Comparison of ENCODE assay signal across 21 cellular contexts in genomic region chr11:20712912-20713311, GRCh38. TPM values are rescaled to one million over a fixed set of nuclear protein-coding genes. Genes with fewer than 3 reads are reported as not detected.
DNase-seq lines count a peak whose midpoint lies in the region; FAIRE-seq and TF ChIP-seq lines count a peak whose summit lies in the region.
"Had no signal": no experiment of that assay in that cellular context is flagged by ENCODE, and none has a peak within 500 bp of the region (broad histone marks: within the 10 kb centered on the region; RNA-seq: fewer than 3 reads in every experiment).

No MANE protein-coding gene starts in this region.

- intact Hi-C loops in vagina (cut with DNase I) = no loop called here

- 82% methylated on average over 3 of the region's 3 CpGs; no CpG with 5 or more reads in 1 of the 2 experiments for WGBS in H1 (ENCODE audit: extremely low coverage in 1 of 2, insufficient coverage in 1 of 2, insufficient read length in 1 of 2, insufficient replicate concordance in 2 of 2, low coverage in 1 of 2, low lambda C conversion rate in 2 of 2, missing lambda C conversion rate in 1 of 2), 2 experiments

- H4K20me1 ChIP-seq in OCI-LY1 (ENCODE audit: insufficient read depth, low read length) (no peaks in the 10 kb centered on the region), H1 (replicated peaks in 1 of 2; ENCODE audit: control insufficient read depth in 1 of 2, insufficient read depth in 2 of 2, low read length in 2 of 2) (no peaks in the 10 kb centered on the region), MM.1S (ENCODE audit: insufficient read depth, low read length) (no peaks in the 10 kb centered on the region)

- H3K36me3 ChIP-seq in OCI-LY1 (ENCODE audit: insufficient read depth, low read length) = no peaks in the 10 kb centered on the region
- no peaks in the 10 kb centered on the region for H3K36me3 ChIP-seq in H1 (ENCODE audit: control insufficient read depth in 2 of 4, insufficient read depth in 4 of 4, low read length in 3 of 4)
- H3K36me3 ChIP-seq in MM.1S (replicated peaks; ENCODE audit: insufficient read depth, low read length) = no peaks in the 10 kb centered on the region
- H3K36me3 ChIP-seq in vagina = no peaks in the 10 kb centered on the region
- H3K36me3 ChIP-seq: HAP-1 had no signal

- H3F3A ChIP-seq in OCI-LY1 (ENCODE audit: insufficient read depth, low read length) = no peaks in the 10 kb centered on the region
- H3F3A ChIP-seq in MM.1S (ENCODE audit: insufficient read depth, low read length) = no peaks in the 10 kb centered on the region

- no peak overlapping the region for H2BK12ac ChIP-seq in H1 (ENCODE audit: low read depth, low read length)

- no peak overlapping the region for H3K9ac ChIP-seq in OCI-LY1 (ENCODE audit: low read length)
- H3K9ac ChIP-seq in H1 (replicated peaks in 1 of 4; ENCODE audit: extremely low read depth in 1 of 4, low read depth in 3 of 4, low read length in 3 of 4) = no peak overlapping the region
- no peak overlapping the region for H3K9ac ChIP-seq in MM.1S (ENCODE audit: low read length)
- H3K9ac ChIP-seq: GM23248 had no signal

- no peak overlapping the region for H3K23ac ChIP-seq in H1 (ENCODE audit: insufficient read length)

- H4K91ac ChIP-seq in H1 (replicated peaks; ENCODE audit: insufficient read length, low read length) = no peak overlapping the region

- H3K4me2 ChIP-seq in OCI-LY1 (ENCODE audit: low read length) (no peak overlapping the region), H1 (ENCODE audit: insufficient read depth in 1 of 2, low read depth in 2 of 2, low read length in 2 of 2) (no peak overlapping the region), MM.1S (ENCODE audit: low read depth, low read length) (no peak overlapping the region)
- H3K4me2 ChIP-seq: A549 had no signal

- H2BK15ac ChIP-seq in H1 (ENCODE audit: low read length) = no peak overlapping the region

- no peak overlapping the region for H3K56ac ChIP-seq in H1 (replicated peaks; ENCODE audit: insufficient read length, low read depth, low read length)

- DNase-seq in ELF-1 (ENCODE audit: low read depth, low spot score) = peak; percentile 4
- DNase-seq in H1 (ENCODE audit: low read depth in 1 of 2, low spot score in 2 of 2) = no peak
- no peak for DNase-seq in MM.1S
- no peak for DNase-seq in GM10248 (ENCODE audit: extremely low spot score)
- DNase-seq in vagina (ENCODE audit: extremely low spot score in 2 of 2) = no peak
- DNase-seq: CD8-positive, alpha-beta T cell; COR-L47; DMS153; DMS79 treated with DMSO at 0.1 percent for 48 hours; GF-D8; GM23248 had no signal

- H2AFZ ChIP-seq in OCI-LY1 (ENCODE audit: low read length) = no peak overlapping the region
- H2AFZ ChIP-seq in H1 (ENCODE audit: low read length) = no peak overlapping the region
- no peak overlapping the region for H2AFZ ChIP-seq in MM.1S (ENCODE audit: low read length)
- H2AFZ ChIP-seq: GM23248 had no signal

- no peak for FAIRE-seq in H1 (lab: Jason Lieb, UNC)
- FAIRE-seq: A549, D721Med, GM18507, K562 had no signal

- TF ChIP-seq EP300 in H1 (IDR thresholded peaks at IDR 0.05; ENCODE audit: borderline replicate concordance in 1 of 2, low read depth in 2 of 2, low read length in 2 of 2) = no peak

- H3K23me2 ChIP-seq in H1 (ENCODE audit: low read depth, low read length) = no peaks in the 10 kb centered on the region

- H3K9me2 ChIP-seq in OCI-LY1 (ENCODE audit: low read depth, low read length) (no peaks in the 10 kb centered on the region), MM.1S (replicated peaks; ENCODE audit: insufficient read depth, low read length) (no peaks in the 10 kb centered on the region)

- no peaks in the 10 kb centered on the region for H3K79me2 ChIP-seq in OCI-LY1 (ENCODE audit: insufficient read depth, low read length)
- H3K79me2 ChIP-seq in H1 (ENCODE audit: control insufficient read depth in 1 of 2, insufficient read depth in 2 of 2, low read length in 2 of 2) = no peaks in the 10 kb centered on the region
- no peaks in the 10 kb centered on the region for H3K79me2 ChIP-seq in MM.1S (ENCODE audit: low read length)

- no peak overlapping the region for H4K8ac ChIP-seq in H1 (ENCODE audit: extremely low read depth, insufficient read depth, low read length)

- H3K79me1 ChIP-seq in H1 (ENCODE audit: low read depth, low read length) = no peaks in the 10 kb centered on the region

- TF ChIP-seq CTCF in 22Rv1 (IDR thresholded peaks at IDR 0.05) = 0 out of 2 replicates have a peak, but pooled peaks have one; percentile 7
- TF ChIP-seq CTCF in OCI-LY1 (IDR thresholded peaks at IDR 0.05; ENCODE audit: low read length) = peak; percentile 25; the same call in 1 of the 2 replicates
- peak; percentile 13 to 47 (median 38) for TF ChIP-seq CTCF in H1 (IDR thresholded peaks at IDR 0.05; ENCODE audit: control extremely low read depth in 1 of 3, insufficient read depth in 1 of 3, low read depth in 1 of 3, low read length in 3 of 3)
- no peak for TF ChIP-seq CTCF in MM.1S (IDR thresholded peaks at IDR 0.05; ENCODE audit: low read length)
- TF ChIP-seq CTCF in GM10248 (IDR thresholded peaks at IDR 0.05; ENCODE audit: control extremely low read depth, extremely low read depth, low read depth, missing control alignments) = no peak
- TF ChIP-seq CTCF in vagina (IDR thresholded peaks at IDR 0.05) = no peak

- H4K5ac ChIP-seq in H1 (ENCODE audit: insufficient read length, low read depth, low read length) = no peak overlapping the region

- no peak overlapping the region for H3K4ac ChIP-seq in H1 (replicated peaks; ENCODE audit: insufficient read length, low read depth, low read length)

- peak in 1 of 2 experiments; percentile 41; a peak in 1 of 4 replicates for TF ChIP-seq RAD21 in H1 (IDR thresholded peaks at IDR 0.05 in 1 of 2, conservative IDR thresholded peaks at IDR 0.05 in 1 of 2; ENCODE audit: low read depth in 2 of 2, low read length in 2 of 2)

- H3K27ac ChIP-seq in 22Rv1 (no peak overlapping the region), OCI-LY1 (ENCODE audit: low read depth, low read length, poor library complexity, severe bottlenecking) (no peak overlapping the region), H1 (ENCODE audit: low read depth, low read length) (no peak overlapping the region), MM.1S (ENCODE audit: low read length) (no peak overlapping the region), vagina (no peak overlapping the region)
- H3K27ac ChIP-seq: A549, GM23248 had no signal

- TF ChIP-seq POLR2A in H1 (IDR thresholded peaks at IDR 0.05; ENCODE audit: control extremely low read depth in 1 of 2, low read depth in 2 of 2, low read length in 2 of 2) (no peak), vagina (IDR thresholded peaks at IDR 0.05) (no peak)

- no peak overlapping the region for H2BK120ac ChIP-seq in H1 (replicated peaks; ENCODE audit: low read depth, low read length)

- H3K14ac ChIP-seq in H1 (ENCODE audit: insufficient read length) = no peak overlapping the region

- POLR2A ChIA-PET in H1 (lab: Charles Lee; ENCODE audit: partially characterized antibody) = no interaction called here
- POLR2A ChIA-PET in GM10248 (lab: Yijun Ruan, JAX) = no interaction called here

- no peak overlapping the region for H2BK20ac ChIP-seq in H1 (ENCODE audit: low read length)

- no peak overlapping the region for H2AK5ac ChIP-seq in H1 (ENCODE audit: low read depth, low read length)

- no peak overlapping the region for H2BK5ac ChIP-seq in H1 (ENCODE audit: low read depth, low read length)

- no peaks in the 10 kb centered on the region for H3K27me3 ChIP-seq in OCI-LY1 (ENCODE audit: insufficient read depth, low read length)
- no peaks in the 10 kb centered on the region for H3K27me3 ChIP-seq in H1 (replicated peaks in 1 of 4; ENCODE audit: control insufficient read depth in 3 of 4, extremely low read depth in 1 of 4, insufficient read depth in 3 of 4, low read length in 3 of 4)
- no peaks in the 10 kb centered on the region for H3K27me3 ChIP-seq in MM.1S (replicated peaks; ENCODE audit: insufficient read depth, low read length)
- H3K27me3 ChIP-seq in vagina = no peaks in the 10 kb centered on the region

- CTCF ChIA-PET in H1 (lab: Charles Lee; ENCODE audit: partially characterized antibody) = interaction anchor here (0.6 to 2.2 kb wide), 9 partner anchors 11 to 358 kb away, joined by 3 to 9 read pairs (median 4); no protein-coding TSS in a partner anchor
- CTCF ChIA-PET in GM10248 (lab: Yijun Ruan, JAX) = interaction anchor here (1.2 to 1.9 kb wide), 2 partner anchors 9 to 17 kb away, joined by 3 to 6 read pairs; no protein-coding TSS in a partner anchor

- no peaks in the 10 kb centered on the region for H3K4me1 ChIP-seq in OCI-LY1 (ENCODE audit: insufficient read depth, low read length, severe bottlenecking)
- H3K4me1 ChIP-seq in H1 (replicated peaks in 1 of 4; ENCODE audit: control insufficient read depth in 3 of 4, insufficient read depth in 4 of 4, low read length in 3 of 4) = no peaks in the 10 kb centered on the region
- H3K4me1 ChIP-seq in MM.1S (ENCODE audit: low read length) = no peaks in the 10 kb centered on the region
- H3K4me1 ChIP-seq in vagina = no peaks in the 10 kb centered on the region
- H3K4me1 ChIP-seq: A549, HAP-1 had no signal

- H3K18ac ChIP-seq in H1 (ENCODE audit: extremely low read depth, low read length) = no peak overlapping the region

- no peak overlapping the region for H3K4me3 ChIP-seq in OCI-LY1 (ENCODE audit: low read depth, low read length, poor library complexity, severe bottlenecking)
- no peak overlapping the region for H3K4me3 ChIP-seq in H1 (ENCODE audit: extremely low read depth in 1 of 4, insufficient read depth in 2 of 4, low read depth in 3 of 4, low read length in 4 of 4)
- no peak overlapping the region for H3K4me3 ChIP-seq in MM.1S (ENCODE audit: low read length)
- H3K4me3 ChIP-seq in vagina = no peak overlapping the region
- H3K4me3 ChIP-seq: A549, GM23248, HAP-1, K562 had no signal

- no peaks in the 10 kb centered on the region for H3K9me3 ChIP-seq in OCI-LY1 (ENCODE audit: low read length)
- H3K9me3 ChIP-seq in H1 (ENCODE audit: insufficient read depth in 2 of 2, low read depth in 1 of 2, low read length in 1 of 2) = peaks cover 0 to 2% of the 10 kb centered on the region in 2 experiments; a peak in 2 of 4 replicates
- no peaks in the 10 kb centered on the region for H3K9me3 ChIP-seq in MM.1S (replicated peaks; ENCODE audit: insufficient read depth, low read length)
- no peaks in the 10 kb centered on the region for H3K9me3 ChIP-seq in vagina
- H3K9me3 ChIP-seq: A549 had no signal

TF ChIP-seq in H1, 55 proteins besides CTCF, POLR2A, EP300 and RAD21:
- TF ChIP-seq TAF1 (IDR thresholded peaks at IDR 0.05; ENCODE audit: low read depth, low read length) (no peak), EZH2 (IDR thresholded peaks at IDR 0.05; ENCODE audit: low read depth, low read length, severe bottlenecking) (no peak)

RNA-seq across cellular contexts. Expression of gene NELL1, which starts 43.5 kb away (rescaled TPM):
- not detected in 2 replicates for total RNA-seq in H1 (2021; fragmentation: NEBNext Ultra II Directional; extraction: Animal tissue kit (Norgen Biotek cat#: 25700))
- 0.06 and 0.21 TPM in 2 replicates for polyA plus RNA-seq in H1 (2011; rRNA removed)
- polyA plus RNA-seq in H1 (2011; cell fraction: cytosol; rRNA removed) = 0.17 TPM
- polyA plus RNA-seq in H1 (2011; cell fraction: nucleus; rRNA removed) = 0.54 TPM
- polyA plus RNA-seq in H1 (2012, experiment 1 of 2) = 0.11 to 0.32 TPM (median 0.15 TPM) in 4 replicates
- polyA plus RNA-seq in H1 (2012, experiment 2 of 2) = not detected
- 0.22 TPM for polyA plus RNA-seq in H1 (2013, experiment 1 of 2)
- 0.22 TPM for polyA plus RNA-seq in H1 (2013, experiment 2 of 2)
- 0.35 and 1.9 TPM in 2 replicates for polyA minus RNA-seq in H1 (2011; rRNA and poly(A)+ RNA removed)
- polyA minus RNA-seq in H1 (2011; cell fraction: cytosol; rRNA and poly(A)+ RNA removed) = not detected
- polyA minus RNA-seq in H1 (2011; cell fraction: nucleus; rRNA and poly(A)+ RNA removed) = 2.4 TPM
- 0.49 TPM for total RNA-seq in vagina
- total RNA-seq: CD8-positive, alpha-beta T cell; GM23248; K562 had no signal
- polyA plus RNA-seq: A549, AG04450, BJ, CD14-positive monocyte, GM23248, K562 had no signal

Comparison
In these comparisons a context has a peak if more than half of its experiments do, and no peak if none do; other contexts are left out.
1. CTCF ChIP-seq: peak in 22Rv1 (single experiment), OCI-LY1 (single experiment) and H1 (3 of 3); none in MM.1S (single experiment), GM10248 (single experiment) and vagina (0 of 3).